Comparison of ENCODE assay signal across 9 cellular contexts in the genomic region with DNA sequence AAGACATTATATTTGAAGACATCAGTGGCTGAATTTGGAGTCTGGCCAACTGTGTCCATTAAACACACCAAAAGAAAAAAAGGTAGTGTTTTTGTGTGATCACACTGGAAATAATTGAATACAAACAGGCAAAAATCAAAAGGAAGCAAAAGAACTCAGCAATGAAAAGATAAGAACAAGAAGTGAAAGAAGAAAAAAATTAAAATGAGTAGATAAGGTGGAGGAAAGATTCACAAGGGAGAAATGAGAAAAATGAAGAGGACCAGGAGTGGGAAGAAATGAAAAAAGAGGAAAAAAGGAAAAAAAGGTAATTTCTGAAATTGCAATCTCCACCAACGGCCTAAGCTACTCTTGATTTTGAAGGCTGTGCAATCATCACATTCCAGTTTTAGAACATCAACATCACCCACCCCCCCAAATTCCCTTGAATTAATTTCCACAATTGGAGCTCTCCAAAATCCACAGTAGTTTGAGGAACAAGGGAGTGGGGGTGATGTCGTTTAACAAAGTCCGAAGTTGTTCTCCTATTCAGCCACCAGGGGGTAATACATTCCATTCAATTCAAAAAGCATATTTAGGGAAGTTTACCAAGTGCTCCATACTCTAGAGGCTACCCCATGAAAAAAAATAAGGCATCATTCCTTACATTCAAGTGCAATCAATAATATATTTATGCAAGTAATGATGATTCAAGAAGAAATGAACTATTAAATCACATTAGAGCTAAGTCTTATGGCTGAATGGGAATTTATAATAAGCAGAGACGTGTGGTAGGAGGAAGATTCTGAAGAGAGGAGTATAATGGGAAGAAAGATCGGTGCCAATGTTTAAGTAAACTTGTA. TPM values are rescaled to one million over a fixed set of nuclear protein-coding genes. Genes with fewer than 3 reads are reported as not detected.
DNase-seq lines count a peak whose midpoint lies in the region; TF ChIP-seq lines count a peak whose summit lies in the region.
"Had no signal": no experiment of that assay in that cellular context is flagged by ENCODE, and none has a peak within 500 bp of the region (broad histone marks: within the 10 kb centered on the region; RNA-seq: fewer than 3 reads in every experiment).

No MANE protein-coding gene starts in this region.

- no TSS peak for BruUV-seq in Calu3 (replicated peaks; lab: Mats Ljungman, UMichigan)

- DNase-seq in Calu3 (peak; percentile 10), H9 (no peak), NCI-H748 treated with DMSO at 0.1 percent for 48 hours (lab: John Stamatoyannopoulos, UW) (peak; percentile 49), choroid plexus epithelial cell (ENCODE audit: low read depth) (peak; percentile 73), C1 segment of cervical spinal cord (lab: John Stamatoyannopoulos, UW) (no peak), lower leg skin (ENCODE audit: low spot score in 2 of 2) (no peak)
- DNase-seq in effector CD8-positive, alpha-beta T cell (lab: John Stamatoyannopoulos, UW) = no peak

- H3K27me3 ChIP-seq in H9 (ENCODE audit: insufficient read depth, low read length) (no peaks in the 10 kb centered on the region), liver (ENCODE audit: control insufficient read depth in 4 of 4, insufficient read depth in 4 of 4, low read length in 3 of 4) (peaks cover 0 to 14% (median 0%) of the 10 kb centered on the region in 4 donors)

- H3K9me3 Mint-ChIP-seq in Calu3 (ENCODE audit: low read depth, unreplicated experiment) (no peaks in the 10 kb centered on the region), H9 (peaks cover 2 to 4% of the 10 kb centered on the region in 2 experiments; a peak in 3 of 5 replicates)

- no peak for TF ChIP-seq POLR2A in lower leg skin (IDR thresholded peaks at IDR 0.05)

- no peak overlapping the region for H3K14ac ChIP-seq in H9 (ENCODE audit: insufficient read depth, low read length)

- H3K9me3 ChIP-seq in H9 (ENCODE audit: control insufficient read depth, low read depth, low read length) = no peaks in the 10 kb centered on the region
- H3K9me3 ChIP-seq in liver (ENCODE audit: control insufficient read depth in 4 of 4, low read length in 3 of 4) = no peaks in the 10 kb centered on the region

- no peak overlapping the region for H3K27ac Mint-ChIP-seq in Calu3 (ENCODE audit: unreplicated experiment)
- no peak overlapping the region; a peak in 1 of 7 replicates for H3K27ac Mint-ChIP-seq in H9

- no peak overlapping the region for H3K56ac ChIP-seq in H9 (ENCODE audit: insufficient read length, low read depth, low read length)

- H2AFZ ChIP-seq in H9 (ENCODE audit: low read length) = no peak overlapping the region

- no peak overlapping the region for H2AK5ac ChIP-seq in H9 (ENCODE audit: insufficient read length, low read length)

- no peak overlapping the region for H3K27ac ChIP-seq in H9 (ENCODE audit: insufficient read length, low read depth, low read length)
- H3K27ac ChIP-seq in liver (ENCODE audit: low read depth in 1 of 2, low read length in 2 of 2) = no peak overlapping the region
- H3K27ac ChIP-seq: SK-N-MC had no signal

- CTCF ChIA-PET in Calu3 (lab: Charles Lee) = interaction anchor here (0.6 to 1.8 kb wide), 5 partner anchors 10 to 146 kb away, joined by 3 to 12 read pairs (median 3); no protein-coding TSS in a partner anchor

- no peak overlapping the region for H3K4me2 ChIP-seq in H9 (ENCODE audit: insufficient read depth, insufficient read length, low read length)

- peak; percentile 89 to 92 for TF ChIP-seq RAD21 in liver (IDR thresholded peaks at IDR 0.05)

- H3K36me3 ChIP-seq in liver (ENCODE audit: control insufficient read depth in 4 of 4, insufficient read depth in 3 of 4, low read depth in 1 of 4, low read length in 3 of 4) = no peaks in the 10 kb centered on the region

- no peak overlapping the region for H3K4me3 ChIP-seq in choroid plexus epithelial cell (ENCODE audit: low read depth, low read length)
- H3K4me3 ChIP-seq in liver (ENCODE audit: low read depth in 1 of 3, low read length in 3 of 3) = no peak overlapping the region
- H3K4me3 ChIP-seq in lower leg skin (ENCODE audit: low read depth, poor library complexity, severe bottlenecking) = no peak overlapping the region
- H3K4me3 ChIP-seq: SK-N-MC had no signal

- no peak overlapping the region for H2BK120ac ChIP-seq in H9 (ENCODE audit: low read depth, low read length, poor library complexity, severe bottlenecking)

- H3K27me3 Mint-ChIP-seq in Calu3 (ENCODE audit: unreplicated experiment) (no peaks in the 10 kb centered on the region), H9 (ENCODE audit: low read depth) (no peaks in the 10 kb centered on the region)

- WGBS in H9 (ENCODE audit: extremely low coverage, insufficient read length, low lambda C conversion rate) = no CpG with 5 or more reads among the region's 5 CpGs
- WGBS in liver = 41% methylated on average over 5 of the region's 5 CpGs
- 45 to 49% methylated on average over 5 of the region's 5 CpGs for WGBS in lower leg skin, 2 donors

- no peaks in the 10 kb centered on the region for H3K79me2 ChIP-seq in H9 (ENCODE audit: insufficient read depth, low read length)

- H3K36me3 Mint-ChIP-seq in Calu3 (ENCODE audit: insufficient read depth, unreplicated experiment) = no peaks in the 10 kb centered on the region
- no peaks in the 10 kb centered on the region for H3K36me3 Mint-ChIP-seq in H9 (ENCODE audit: insufficient read depth in 1 of 3, low read depth in 3 of 3)

- no peak overlapping the region for H2BK5ac ChIP-seq in H9 (ENCODE audit: insufficient read length, low read length)

- TF ChIP-seq CTCF in Calu3 (IDR thresholded peaks at IDR 0.05; ENCODE audit: unreplicated experiment) (peak; percentile 45), H9 (conservative IDR thresholded peaks at IDR 0.05) (peak; percentile 80), choroid plexus epithelial cell (conservative IDR thresholded peaks at IDR 0.05; ENCODE audit: low read depth, low read length) (peak; percentile 73), liver (IDR thresholded peaks at IDR 0.05; ENCODE audit: low read depth, low read length, missing input control) (peak; percentile 74), lower leg skin (IDR thresholded peaks at IDR 0.05) (peak in 1 of 3 donors; percentile 66)

- no peak overlapping the region for H3K18ac ChIP-seq in H9 (ENCODE audit: insufficient read length, low read depth, low read length)

- H3K4me1 Mint-ChIP-seq in Calu3 (ENCODE audit: low read depth, unreplicated experiment) (peaks cover 14% of the 10 kb centered on the region), H9 (peaks cover 0 to 5% of the 10 kb centered on the region in 2 experiments; a peak in 2 of 4 replicates)

- no peak overlapping the region for H4K91ac ChIP-seq in H9 (ENCODE audit: insufficient read length, low read depth, low read length)

- H3K4me1 ChIP-seq in H9 (ENCODE audit: insufficient read depth, low read length) (no peaks in the 10 kb centered on the region), liver (ENCODE audit: control insufficient read depth in 4 of 4, insufficient read depth in 4 of 4, low read length in 3 of 4) (no peaks in the 10 kb centered on the region)

- H3K23me2 ChIP-seq in H9 (ENCODE audit: insufficient read length, low read depth, low read length, poor library complexity, severe bottlenecking) = no peaks in the 10 kb centered on the region

- H3K23ac ChIP-seq in H9 (ENCODE audit: insufficient read length, low read depth, low read length) = no peak overlapping the region

- H2BK20ac ChIP-seq in H9 (ENCODE audit: low read depth, low read length, poor library complexity, severe bottlenecking) = no peak overlapping the region

- H3K4me3 Mint-ChIP-seq in Calu3 (ENCODE audit: low read depth, unreplicated experiment) = no peak overlapping the region
- no peak overlapping the region for H3K4me3 Mint-ChIP-seq in H9

- H3K4ac ChIP-seq in H9 (ENCODE audit: low read depth, low read length) = no peak overlapping the region

- no peak overlapping the region for H4K8ac ChIP-seq in H9 (replicated peaks; ENCODE audit: insufficient read length, low read depth, low read length)

- H4K20me1 ChIP-seq in H9 (ENCODE audit: control insufficient read depth, insufficient read depth, insufficient read length) = no peaks in the 10 kb centered on the region

- H3T11ph ChIP-seq in H9 (ENCODE audit: low read length) = no peak overlapping the region

- no peak overlapping the region for H2BK12ac ChIP-seq in H9 (ENCODE audit: insufficient read length, low read depth, low read length)

- intact Hi-C loops in Calu3 (cut with micrococcal nuclease; ENCODE audit: unreplicated experiment) = loop anchor here (1.0 kb wide), 1 partner anchor 125 kb away; no protein-coding TSS in a partner anchor
- intact Hi-C loops in lower leg skin (cut with DNase I; ENCODE audit: low total_unique reads) = no loop called here

- H2BK15ac ChIP-seq in H9 (ENCODE audit: low read depth, low read length) = no peak overlapping the region

- H3K9ac ChIP-seq in H9 (ENCODE audit: extremely low read depth, insufficient read length, low read length) (no peak overlapping the region), liver (ENCODE audit: low read depth in 1 of 2, low read length in 2 of 2) (no peak overlapping the region)

- H3K79me1 ChIP-seq in H9 (ENCODE audit: insufficient read depth, low read depth, low read length, poor library complexity, severe bottlenecking) = no peaks in the 10 kb centered on the region

- no peak overlapping the region for H4K5ac ChIP-seq in H9 (ENCODE audit: insufficient read length, low read depth, low read length)

TF ChIP-seq in liver, 16 proteins besides CTCF, POLR2A, EP300 and RAD21 (continues in another document):
- TF ChIP-seq JUND (IDR thresholded peaks at IDR 0.05) (no peak), HNF4G (IDR thresholded peaks at IDR 0.05) (no peak), ZBTB33 (IDR thresholded peaks at IDR 0.05) (no peak)

RNA-seq across cellular contexts. Expression of gene ZNF860, which starts 37.4 kb away (rescaled TPM):
- total RNA-seq in Calu3 (2022) = 7.5 and 11.8 TPM in 2 replicates
- total RNA-seq in H9 (2021) = 2.1 and 2.6 TPM in 2 replicates
- total RNA-seq in liver = under 1 TPM; 0.17 to 0.42 TPM
- polyA plus RNA-seq in liver = under 1 TPM in 1 of 2 donors, not detected in 1; 0.10 TPM
- total RNA-seq in lower leg skin = 1 to 10 TPM; 1.0 to 2.8 (median 2.0) TPM

RNA-seq across cellular contexts. Expression of gene OSBPL10, which starts 37.9 kb away (rescaled TPM):
- 53.3 and 74.7 TPM in 2 replicates for total RNA-seq in Calu3 (2022)
- 42.7 and 46.7 TPM in 2 replicates for total RNA-seq in H9 (2021)
- total RNA-seq in liver = 1 to 10 TPM in 1 of 2 donors, under 1 TPM in 1; 0.75 to 4.0 TPM
- 1 to 10 TPM; 1.4 to 1.9 TPM for polyA plus RNA-seq in liver
- total RNA-seq in lower leg skin = 10 to 100 TPM; 20.4 to 44.4 (median 30.2) TPM

Comparison
In these comparisons a context has a peak if more than half of its experiments do, and no peak if none do; other contexts are left out.
1. DNase-seq: peak in Calu3 (single experiment), NCI-H748 treated with DMSO at 0.1 percent for 48 hours (single experiment) and choroid plexus epithelial cell (single experiment); none in H9 (single experiment), C1 segment of cervical spinal cord (0 of 14), effector CD8-positive, alpha-beta T cell (single experiment) and lower leg skin (0 of 2).